ENCODE assay signal across 21 cellular contexts in genomic region chr2:673016-673415, GRCh38.
DNase-seq lines count a peak whose midpoint lies in the region; ATAC-seq and TF ChIP-seq lines count a peak whose summit lies in the region.
"Had no signal": no experiment of that assay in that cellular context is flagged by ENCODE, and none has a peak within 500 bp of the region (broad histone marks: within the 10 kb centered on the region; RNA-seq: fewer than 3 reads in every experiment).

No MANE protein-coding gene starts in this region.

- TF ChIP-seq CTCF in RWPE2 (IDR thresholded peaks at IDR 0.05; ENCODE audit: poor library complexity, severe bottlenecking), result no peak

- H2AFZ ChIP-seq in ACC112 (ENCODE audit: low read length, unreplicated experiment), result no peak overlapping the region

- H3K27me3 Mint-ChIP-seq in memory B cell, result no peaks in the 10 kb centered on the region
- H3K27me3 Mint-ChIP-seq: activated CD4-positive, alpha-beta memory T cell treated with anti-CD3 and anti-CD28 coated beads for 36 hours; CD4-positive, CD25-positive, alpha-beta regulatory T cell; stimulated activated naive CD8-positive, alpha-beta T cell treated with anti-CD3 and anti-CD28 coated beads, Interleukin-15, Interleukin-2, amounts not matched to agents 100 ng/mL and 50 ng/mL, for 24 hours had no signal

- peak overlapping the region; percentile 55 to 100 (median 94) for H3K4me2 ChIP-seq in BLaER1 treated with 17β-estradiol and CSF1 and Interleukin-3, amounts not matched to agents 10 nM and 100 nM

- peak overlapping the region; percentile 9 for H3K4me3 Mint-ChIP-seq in memory B cell
- H3K4me3 Mint-ChIP-seq: activated CD4-positive, alpha-beta memory T cell treated with anti-CD3 and anti-CD28 coated beads for 36 hours; nephron; stimulated activated naive CD8-positive, alpha-beta T cell treated with anti-CD3 and anti-CD28 coated beads, Interleukin-15, Interleukin-2, amounts not matched to agents 100 ng/mL and 50 ng/mL, for 24 hours had no signal

- H3K4me1 ChIP-seq in ACC112 (ENCODE audit: control insufficient read depth, insufficient read depth, low read length, unreplicated experiment) (peaks cover 38% of the 10 kb centered on the region), RWPE2 (ENCODE audit: insufficient read depth, poor library complexity, severe bottlenecking) (peaks cover 15% of the 10 kb centered on the region)
- peaks cover 60 to 80% (median 78%) of the 10 kb centered on the region in 10 experiments for H3K4me1 ChIP-seq in BLaER1 treated with 17β-estradiol and CSF1 and Interleukin-3, amounts not matched to agents 10 nM and 100 nM

- H3K4me1 Mint-ChIP-seq in memory B cell, result peaks cover 36% of the 10 kb centered on the region

- peak overlapping the region; percentile 69 for H3K27ac Mint-ChIP-seq in memory B cell
- H3K27ac Mint-ChIP-seq: activated CD4-positive, alpha-beta memory T cell treated with anti-CD3 and anti-CD28 coated beads for 36 hours; CD4-positive, CD25-positive, alpha-beta regulatory T cell; nephron; stimulated activated naive CD8-positive, alpha-beta T cell treated with anti-CD3 and anti-CD28 coated beads, Interleukin-15, Interleukin-2, amounts not matched to agents 100 ng/mL and 50 ng/mL, for 24 hours had no signal

- H3K9ac ChIP-seq in BLaER1 treated with 17β-estradiol and CSF1 and Interleukin-3, amounts not matched to agents 10 nM and 100 nM, result peak overlapping the region; percentile 27 to 100 (median 76); a peak in 19 of 22 replicates

- no peak overlapping the region for H3K4me3 ChIP-seq in ACC112 (ENCODE audit: low read depth, low read length)
- peak overlapping the region in 8 of 10 experiments; percentile 8 to 67 (median 32); a peak in 12 of 20 replicates for H3K4me3 ChIP-seq in BLaER1 treated with 17β-estradiol and CSF1 and Interleukin-3, amounts not matched to agents 10 nM and 100 nM
- no peak overlapping the region for H3K4me3 ChIP-seq in RWPE2 (ENCODE audit: severe bottlenecking)
- H3K4me3 ChIP-seq: adrenal gland had no signal

- H3K36me3 ChIP-seq in ACC112 (ENCODE audit: insufficient read depth, low read length) (peaks cover 4% of the 10 kb centered on the region; the same call in 1 of the 2 replicates), RWPE2 (ENCODE audit: low read depth) (peaks cover 25% of the 10 kb centered on the region)
- peaks cover 34 to 43% (median 38%) of the 10 kb centered on the region in 11 experiments for H3K36me3 ChIP-seq in BLaER1 treated with 17β-estradiol and CSF1 and Interleukin-3, amounts not matched to agents 10 nM and 100 nM

- H3K9me3 ChIP-seq in BLaER1 treated with 17β-estradiol and CSF1 and Interleukin-3, amounts not matched to agents 10 nM and 100 nM (replicated peaks in 1 of 11), result peaks cover 0 to 15% (median under 1%) of the 10 kb centered on the region in 11 experiments; a peak in 6 of 22 replicates
- H3K9me3 ChIP-seq in RWPE2 (ENCODE audit: severe bottlenecking), result no peaks in the 10 kb centered on the region
- H3K9me3 ChIP-seq: adrenal gland had no signal

- peak overlapping the region; percentile 66 for H3K27ac ChIP-seq in ACC112 (ENCODE audit: low read depth, low read length)
- H3K27ac ChIP-seq in BLaER1 treated with 17β-estradiol and CSF1 and Interleukin-3, amounts not matched to agents 10 nM and 100 nM, result peak overlapping the region in 9 of 11 experiments; percentile 53 to 99 (median 94); a peak in 19 of 22 replicates
- H3K27ac ChIP-seq in RWPE2 (ENCODE audit: poor library complexity, severe bottlenecking), result peak overlapping the region; percentile 53
- H3K27ac ChIP-seq: adrenal gland had no signal

- ATAC-seq in RWPE2 (ENCODE audit: low read depth) (no peak), memory B cell (ENCODE audit: low read depth) (no peak), GM18870 (IDR thresholded peaks at IDR 0.05; ENCODE audit: unreplicated experiment) (no peak), HG03045 (IDR thresholded peaks at IDR 0.05; ENCODE audit: unreplicated experiment) (no peak)
- ATAC-seq: left ventricle myocardium superior, right cardiac atrium had no signal

- peaks cover 22% of the 10 kb centered on the region for H3K36me3 Mint-ChIP-seq in memory B cell

- peaks cover 19% of the 10 kb centered on the region for H3K79me2 ChIP-seq in ACC112 (ENCODE audit: control insufficient read depth, insufficient read depth, low read length, unreplicated experiment)

- H3K9me3 Mint-ChIP-seq in memory B cell, result no peaks in the 10 kb centered on the region
- H3K9me3 Mint-ChIP-seq: activated CD4-positive, alpha-beta memory T cell treated with anti-CD3 and anti-CD28 coated beads for 36 hours; CD4-positive, CD25-positive, alpha-beta regulatory T cell; stimulated activated naive CD8-positive, alpha-beta T cell treated with anti-CD3 and anti-CD28 coated beads, Interleukin-15, Interleukin-2, amounts not matched to agents 100 ng/mL and 50 ng/mL, for 24 hours had no signal

- DNase-seq in RWPE2 (ENCODE audit: low spot score) (no peak), memory B cell (ENCODE audit: low spot score in 2 of 2) (no peak), NCI-H1105 treated with DMSO at 0.1 percent for 48 hours (lab: John Stamatoyannopoulos, UW) (no peak)
- DNase-seq: activated CD4-positive, alpha-beta memory T cell treated with anti-CD3 and anti-CD28 coated beads for 36 hours; CD4-positive, CD25-positive, alpha-beta regulatory T cell; DMS 273 treated with DMSO at 0.1 percent for 48 hours; GOT3; left ventricle myocardium superior; NCI-H1092 treated with DMSO at 0.1 percent for 48 hours; NCI-H2029; NCI-H345; NCI-H748 treated with DMSO at 0.1 percent for 48 hours; right cardiac atrium; stimulated activated CD4-positive, alpha-beta T cell treated with anti-CD3 and anti-CD28 coated beads, Interleukin-4, amount 100 ng/mL, for 1 hour had no signal

- H4K20me1 ChIP-seq in BLaER1 treated with 17β-estradiol and CSF1 and Interleukin-3, amounts not matched to agents 10 nM and 100 nM, result peaks cover 0 to 42% (median 13%) of the 10 kb centered on the region in 11 experiments; a peak in 13 of 22 replicates

- no peaks in the 10 kb centered on the region for H3K27me3 ChIP-seq in ACC112 (ENCODE audit: insufficient read depth, low read length)
- H3K27me3 ChIP-seq in BLaER1 treated with 17β-estradiol and CSF1 and Interleukin-3, amounts not matched to agents 10 nM and 100 nM, result no peaks in the 10 kb centered on the region
- no peaks in the 10 kb centered on the region for H3K27me3 ChIP-seq in RWPE2 (ENCODE audit: insufficient read depth, poor library complexity, severe bottlenecking)
- H3K27me3 ChIP-seq: adrenal gland had no signal

Comparison
In these comparisons a context has a peak if more than half of its experiments do, and no peak if none do; other contexts are left out.
1. H3K4me3 ChIP-seq: peak in BLaER1 treated with 17β-estradiol and CSF1 and Interleukin-3, amounts not matched to agents 10 nM and 100 nM (8 of 10); none in ACC112 (single experiment) and RWPE2 (single experiment).
2. Peak in every context shown above with its lines, with median percentiles within 50 percentile points of each other: H3K27ac ChIP-seq.